Comparison of ENCODE assay signal across 18 cellular contexts in genomic region chr17:44178133-44178532, GRCh38. TPM values are rescaled to one million over a fixed set of nuclear protein-coding genes. Genes with fewer than 3 reads are reported as not detected.
DNase-seq lines count a peak whose midpoint lies in the region; ATAC-seq and TF ChIP-seq lines count a peak whose summit lies in the region.
"Had no signal": no experiment of that assay in that cellular context is flagged by ENCODE, and none has a peak within 500 bp of the region (broad histone marks: within the 10 kb centered on the region; RNA-seq: fewer than 3 reads in every experiment).

No MANE protein-coding gene starts in this region.

- no peak overlapping the region for H2BK120ac ChIP-seq in trophoblast cell (ENCODE audit: insufficient read depth, low read length, poor library complexity)

- H3K79me2 ChIP-seq in trophoblast cell (ENCODE audit: control insufficient read depth, insufficient read depth, low read length, poor library complexity): no peaks in the 10 kb centered on the region
- H3K79me2 ChIP-seq in PC-3 (ENCODE audit: low read length): peaks cover 16% of the 10 kb centered on the region

- H4K12ac ChIP-seq in trophoblast cell (ENCODE audit: low read depth, low read length): peak overlapping the region; percentile 39

- no peaks in the 10 kb centered on the region for H3K79me1 ChIP-seq in trophoblast cell (ENCODE audit: low read length)

- H3K27me3 ChIP-seq in trophoblast cell (ENCODE audit: insufficient read depth, low read length): no peaks in the 10 kb centered on the region
- H3K27me3 ChIP-seq in PC-3 (ENCODE audit: low read length): no peaks in the 10 kb centered on the region
- no peaks in the 10 kb centered on the region for H3K27me3 ChIP-seq in H7 (ENCODE audit: control insufficient read depth, insufficient read depth, low read length)
- H3K27me3 ChIP-seq: BLaER1 had no signal

- no peak overlapping the region for H4K91ac ChIP-seq in trophoblast cell (ENCODE audit: low read depth, low read length)

- DNase-seq in RWPE1 (ENCODE audit: low spot score): no peak
- DNase-seq in trophoblast cell: no peak
- DNase-seq in PC-3: no peak
- DNase-seq in H7: no peak
- no peak for DNase-seq in middle frontal gyrus (ENCODE audit: extremely low spot score, low spot score)
- DNase-seq: CD8-positive, alpha-beta T cell; DMS 273 treated with DMSO at 0.1 percent for 48 hours; DMS53; HCEC 1CT; HFFc6 had no signal

- BruUV-seq in PC-3 (replicated peaks; lab: Mats Ljungman, UMichigan): no TSS peak

- peaks cover 42 to 45% of the 10 kb centered on the region in 2 experiments for H3K36me3 ChIP-seq in trophoblast cell (ENCODE audit: control insufficient read depth in 1 of 2, insufficient read depth in 2 of 2, low read length in 2 of 2)
- H3K36me3 ChIP-seq in PC-3 (ENCODE audit: low read depth, low read length): peaks cover 23% of the 10 kb centered on the region; the same call in 1 of the 2 replicates
- peaks cover 9% of the 10 kb centered on the region for H3K36me3 ChIP-seq in H7 (replicated peaks; ENCODE audit: control insufficient read depth, insufficient read depth, low read length)

- H4K8ac ChIP-seq in trophoblast cell (ENCODE audit: low read depth, low read length): no peak overlapping the region

- H2AFZ ChIP-seq in trophoblast cell (ENCODE audit: insufficient read depth, low read length, poor library complexity) (no peak overlapping the region), PC-3 (ENCODE audit: low read length) (no peak overlapping the region)

- H3K9me2 ChIP-seq in PC-3 (replicated peaks; ENCODE audit: low read length): no peaks in the 10 kb centered on the region

- no peak overlapping the region for H3K14ac ChIP-seq in trophoblast cell (ENCODE audit: low read length)

- H2BK12ac ChIP-seq in trophoblast cell (ENCODE audit: low read length): no peak overlapping the region

- no peak overlapping the region for H3K23ac ChIP-seq in trophoblast cell (ENCODE audit: low read length)

- H3K4me3 ChIP-seq in trophoblast cell (ENCODE audit: low read depth, low read length): no peak overlapping the region
- no peak overlapping the region for H3K4me3 ChIP-seq in PC-3 (ENCODE audit: low read length)
- no peak overlapping the region for H3K4me3 ChIP-seq in H7 (ENCODE audit: insufficient read depth, low read depth, low read length)
- H3K4me3 ChIP-seq: A549, BLaER1 had no signal

- H3K9ac ChIP-seq in trophoblast cell (ENCODE audit: low read length) (no peak overlapping the region), PC-3 (ENCODE audit: low read length) (no peak overlapping the region)
- H3K9ac ChIP-seq: BLaER1, KMS-11 had no signal

- no peak overlapping the region for H3K18ac ChIP-seq in trophoblast cell (ENCODE audit: low read length)

- WGBS in trophoblast cell (ENCODE audit: extremely low coverage, insufficient coverage, insufficient read length): no CpG with 5 or more reads among the region's 14 CpGs

- TF ChIP-seq CTCF in RWPE1 (conservative IDR thresholded peaks at IDR 0.05; ENCODE audit: low read depth): no peak
- no peak for TF ChIP-seq CTCF in PC-3 (conservative IDR thresholded peaks at IDR 0.05; ENCODE audit: low read depth, low read length)

- H3K27ac ChIP-seq in RWPE1 (peak overlapping the region; percentile 26), trophoblast cell (ENCODE audit: low read depth, low read length) (no peak overlapping the region), PC-3 (ENCODE audit: low read length) (no peak overlapping the region)
- H3K27ac ChIP-seq: A549, BLaER1, KMS-11 had no signal

- POLR2A ChIA-PET in RWPE1 (lab: Yijun Ruan, JAX; ENCODE audit: low non-redundant PET): no interaction called here
- POLR2A ChIA-PET in PC-3 (lab: Charles Lee; ENCODE audit: unreplicated experiment): no interaction called here

- ATAC-seq in esophagus mucosa (peak; percentile 21), PC-3 (no peak), HG02610 (IDR thresholded peaks at IDR 0.05; ENCODE audit: unreplicated experiment) (no peak)
- ATAC-seq: CD8-positive, alpha-beta T cell had no signal

- H4K20me1 ChIP-seq in PC-3 (ENCODE audit: low read length): no peaks in the 10 kb centered on the region

- H3K4me2 ChIP-seq in trophoblast cell (ENCODE audit: low read length) (no peak overlapping the region), PC-3 (ENCODE audit: low read length) (no peak overlapping the region)
- H3K4me2 ChIP-seq: A549, BLaER1, KMS-11 had no signal

- CTCF ChIA-PET in RWPE1 (lab: Yijun Ruan, JAX): no interaction called here
- CTCF ChIA-PET in PC-3 (lab: Charles Lee): no interaction called here

- intact Hi-C loops in PC-3 (cut with micrococcal nuclease): no loop called here

- H3F3A ChIP-seq in PC-3 (ENCODE audit: low read length, unreplicated experiment): no peaks in the 10 kb centered on the region

- H2AK5ac ChIP-seq in trophoblast cell (ENCODE audit: low read length): no peak overlapping the region

- H3K4ac ChIP-seq in trophoblast cell (ENCODE audit: low read depth, low read length): no peak overlapping the region

- no peak overlapping the region for H2BK5ac ChIP-seq in trophoblast cell (ENCODE audit: low read depth, low read length, poor library complexity)

- H3K9me3 ChIP-seq in trophoblast cell (ENCODE audit: insufficient read depth, low read depth, low read length) (no peaks in the 10 kb centered on the region), PC-3 (ENCODE audit: low read length) (no peaks in the 10 kb centered on the region)
- H3K9me3 ChIP-seq: A549, BLaER1 had no signal

- peaks cover 0 to 1% of the 10 kb centered on the region in 2 experiments for H3K4me1 ChIP-seq in trophoblast cell (ENCODE audit: control insufficient read depth in 1 of 2, insufficient read depth in 2 of 2, low read length in 2 of 2)
- H3K4me1 ChIP-seq in PC-3 (ENCODE audit: insufficient read depth, low read length): no peaks in the 10 kb centered on the region
- H3K4me1 ChIP-seq: A549, BLaER1 had no signal

RNA-seq across cellular contexts. Expression of gene ASB16, which starts 7.6 kb away (rescaled TPM):
- total RNA-seq in esophagus mucosa (not detected), PC-3 (2014; rRNA removed) (0.35 and 0.51 TPM in 2 replicates)
- polyA plus RNA-seq in trophoblast cell (2013): 0.30 and 0.35 TPM in 2 replicates
- total RNA-seq in H7 (2014; rRNA removed; shearing (Covaris generic)): 0.17 TPM in 1 of 2 replicates, not detected in the other
- total RNA-seq: CD8-positive, alpha-beta T cell; H4; LHCN-M2 had no signal
- polyA plus RNA-seq: CD14-positive monocyte had no signal

RNA-seq across cellular contexts. Expression of gene TMUB2, which starts 8.6 kb away (rescaled TPM):
- total RNA-seq in esophagus mucosa (18.2 TPM), PC-3 (2014; rRNA removed) (38.3 and 43.4 TPM in 2 replicates)
- 36.3 and 39.2 TPM in 2 replicates for polyA plus RNA-seq in trophoblast cell (2013)
- total RNA-seq in H7 (2014; rRNA removed; shearing (Covaris generic)): 19.1 and 25.7 TPM in 2 replicates

RNA-seq across cellular contexts. Expression of gene ATXN7L3, which starts 21.6 kb away (rescaled TPM):
- total RNA-seq in esophagus mucosa (61.6 TPM), PC-3 (2014; rRNA removed) (73.9 and 78.3 TPM in 2 replicates)
- polyA plus RNA-seq in trophoblast cell (2013): 78.0 and 80.6 TPM in 2 replicates
- total RNA-seq in H7 (2014; rRNA removed; shearing (Covaris generic)): 80.6 and 83.4 TPM in 2 replicates

RNA-seq across cellular contexts. Expression of gene HROB, which starts 36.4 kb away (rescaled TPM):
- total RNA-seq in esophagus mucosa (6.3 TPM), PC-3 (2014; rRNA removed) (13.5 and 14.3 TPM in 2 replicates)
- 11.6 and 11.7 TPM in 2 replicates for polyA plus RNA-seq in trophoblast cell (2013)
- total RNA-seq in H7 (2014; rRNA removed; shearing (Covaris generic)): 12.9 and 15.7 TPM in 2 replicates

RNA-seq across cellular contexts. Expression of gene UBTF, which starts 41.3 kb away (rescaled TPM):
- 60.7 TPM for total RNA-seq in esophagus mucosa
- polyA plus RNA-seq in trophoblast cell (2013): 57.0 and 58.2 TPM in 2 replicates
- 139 and 183 TPM in 2 replicates for total RNA-seq in PC-3 (2014; rRNA removed)
- 63.3 and 66.2 TPM in 2 replicates for total RNA-seq in H7 (2014; rRNA removed; shearing (Covaris generic))
